In genomic region chr7:128020161-128020560, GRCh38 we compare ENCODE assay signal across 1 cellular context.
TF ChIP-seq lines count a peak whose summit lies in the region.

No MANE protein-coding gene starts in this region.

TF ChIP-seq in WTC11, 78 proteins besides CTCF, POLR2A, EP300 and RAD21 (continued from another document):
- TF ChIP-seq, protein P1, sequence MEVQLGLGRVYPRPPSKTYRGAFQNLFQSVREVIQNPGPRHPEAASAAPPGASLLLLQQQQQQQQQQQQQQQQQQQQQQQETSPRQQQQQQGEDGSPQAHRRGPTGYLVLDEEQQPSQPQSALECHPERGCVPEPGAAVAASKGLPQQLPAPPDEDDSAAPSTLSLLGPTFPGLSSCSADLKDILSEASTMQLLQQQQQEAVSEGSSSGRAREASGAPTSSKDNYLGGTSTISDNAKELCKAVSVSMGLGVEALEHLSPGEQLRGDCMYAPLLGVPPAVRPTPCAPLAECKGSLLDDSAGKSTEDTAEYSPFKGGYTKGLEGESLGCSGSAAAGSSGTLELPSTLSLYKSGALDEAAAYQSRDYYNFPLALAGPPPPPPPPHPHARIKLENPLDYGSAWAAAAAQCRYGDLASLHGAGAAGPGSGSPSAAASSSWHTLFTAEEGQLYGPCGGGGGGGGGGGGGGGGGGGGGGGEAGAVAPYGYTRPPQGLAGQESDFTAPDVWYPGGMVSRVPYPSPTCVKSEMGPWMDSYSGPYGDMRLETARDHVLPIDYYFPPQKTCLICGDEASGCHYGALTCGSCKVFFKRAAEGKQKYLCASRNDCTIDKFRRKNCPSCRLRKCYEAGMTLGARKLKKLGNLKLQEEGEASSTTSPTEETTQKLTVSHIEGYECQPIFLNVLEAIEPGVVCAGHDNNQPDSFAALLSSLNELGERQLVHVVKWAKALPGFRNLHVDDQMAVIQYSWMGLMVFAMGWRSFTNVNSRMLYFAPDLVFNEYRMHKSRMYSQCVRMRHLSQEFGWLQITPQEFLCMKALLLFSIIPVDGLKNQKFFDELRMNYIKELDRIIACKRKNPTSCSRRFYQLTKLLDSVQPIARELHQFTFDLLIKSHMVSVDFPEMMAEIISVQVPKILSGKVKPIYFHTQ (CRISPR knock-in tag; IDR thresholded peaks at IDR 0.05) = no peak
- TF ChIP-seq SP1 (CRISPR knock-in tag; conservative IDR thresholded peaks at IDR 0.05) = no peak
